12 cellular contexts compared by ENCODE assay signal in the genomic region with DNA sequence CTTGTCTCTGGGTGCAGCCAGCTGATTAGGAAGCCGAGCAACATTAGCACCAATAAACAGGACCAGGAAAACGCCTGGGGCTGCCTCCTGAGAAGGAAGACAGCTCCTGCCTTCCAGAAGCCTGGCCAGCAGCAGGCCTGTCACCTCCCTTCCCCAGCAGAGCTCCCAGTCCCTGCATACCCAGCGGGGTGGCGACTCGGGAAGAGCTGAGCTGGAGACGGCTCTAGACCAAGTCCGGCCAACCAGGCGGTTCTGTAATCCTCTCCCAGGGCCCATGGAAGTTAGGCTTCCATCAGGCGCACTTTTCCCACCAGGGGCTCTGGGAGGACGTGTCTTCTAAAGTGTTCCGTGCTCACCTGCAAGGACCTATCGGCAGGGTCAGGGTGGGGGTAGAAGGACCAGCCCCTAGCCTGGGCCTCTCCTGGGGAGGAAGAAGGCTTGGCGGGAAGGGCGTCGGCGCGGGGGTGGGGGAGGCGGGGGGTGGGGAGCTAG. TPM values are rescaled to one million over a fixed set of nuclear protein-coding genes. Genes with fewer than 3 reads are reported as not detected.
DNase-seq lines count a peak whose midpoint lies in the region; ATAC-seq, FAIRE-seq and TF ChIP-seq lines count a peak whose summit lies in the region.
"Had no signal": no experiment of that assay in that cellular context is flagged by ENCODE, and none has a peak within 500 bp of the region (broad histone marks: within the 10 kb centered on the region; RNA-seq: fewer than 3 reads in every experiment).

No MANE protein-coding gene starts in this region.

- H3K4me1 ChIP-seq in HepG2 (ENCODE audit: insufficient read depth, low read length) (peaks cover 4% of the 10 kb centered on the region), right lobe of liver (peaks cover 0 to 4% (median 0%) of the 10 kb centered on the region in 4 donors), tibial nerve (peaks cover 0 to 13% (median 4%) of the 10 kb centered on the region in 4 donors)

- TF ChIP-seq EP300 in HepG2 (IDR thresholded peaks at IDR 0.05; ENCODE audit: low read depth in 2 of 2, low read length in 2 of 2) (no peak), HepG2 (CRISPR knock-in tag; IDR thresholded peaks at IDR 0.05; ENCODE audit: borderline replicate concordance) (no peak), tibial nerve (IDR thresholded peaks at IDR 0.05) (no peak)

- no peak overlapping the region for H2AFZ ChIP-seq in HepG2 (ENCODE audit: low read length)

- DNase-seq in HepG2 (ENCODE audit: low spot score) (no peak), right lobe of liver (no peak), epithelial cell of esophagus (ENCODE audit: low read depth) (peak; percentile 15), naive B cell (no peak), NCI-H2196 (lab: John Stamatoyannopoulos, UW; ENCODE audit: unreplicated experiment) (no peak), tibial nerve (ENCODE audit: low spot score in 2 of 2) (no peak), NOMO-1 treated with DMSO at 0.1 percent for 48 hours (lab: John Stamatoyannopoulos, UW; ENCODE audit: unreplicated experiment) (no peak)
- DNase-seq: NCI-H2171 treated with DMSO at 0.1 percent for 48 hours, SHP77 treated with DMSO at 0.1 percent for 48 hours had no signal

- CTCF ChIA-PET in HepG2 (lab: Yijun Ruan, JAX; ENCODE audit: low intra/inter-chr PET ratio, low total read pairs): no interaction called here

- peaks cover 3 to 7% (median 6%) of the 10 kb centered on the region in 3 donors for H3K4me1 Mint-ChIP-seq in naive B cell

- H3K9ac ChIP-seq in HepG2 (ENCODE audit: insufficient read depth, low read depth, low read length): no peak overlapping the region
- H3K9ac ChIP-seq: BLaER1 had no signal

- intact Hi-C loops in HepG2 (cut with micrococcal nuclease; ENCODE audit: unreplicated experiment): no loop called here
- intact Hi-C loops in right lobe of liver (cut with DNase I): no loop called here

- H3K27ac ChIP-seq in HepG2 (ENCODE audit: extremely low read length, insufficient read depth, low read length) (no peak overlapping the region), right lobe of liver (no peak overlapping the region), tibial nerve (peak overlapping the region in 2 of 4 donors; percentile 11 to 41)
- H3K27ac ChIP-seq: BLaER1 had no signal

- H3K4me3 Mint-ChIP-seq in naive B cell: peak overlapping the region in 6 of 8 donors; percentile 20 to 72 (median 57)

- no peaks in the 10 kb centered on the region for H4K20me1 ChIP-seq in HepG2 (ENCODE audit: insufficient read depth, low read length)

- H3K9me3 ChIP-seq in HepG2 (ENCODE audit: low read length): no peaks in the 10 kb centered on the region
- no peaks in the 10 kb centered on the region for H3K9me3 ChIP-seq in right lobe of liver
- H3K9me3 ChIP-seq in tibial nerve: no peaks in the 10 kb centered on the region
- H3K9me3 ChIP-seq: BLaER1 had no signal

- no TSS peak for BruUV-seq in HepG2 (replicated peaks; lab: Mats Ljungman, UMichigan)

- in situ Hi-C loops in HepG2 (cut with HindIII; ENCODE audit: extremely low pct_ligation_motif_present, low pct_unique_long_range_greater_than_20kb): no loop called here

- no peaks in the 10 kb centered on the region for H3K79me2 ChIP-seq in HepG2 (ENCODE audit: insufficient read depth, low read length)

- ATAC-seq in HepG2 (peak; percentile 20; the same call in 1 of the 3 replicates), right lobe of liver (no peak), naive B cell (ENCODE audit: low read depth in 2 of 2) (no peak), HG02981 (IDR thresholded peaks at IDR 0.05; ENCODE audit: unreplicated experiment) (no peak)

- H3K36me3 ChIP-seq in HepG2 (replicated peaks in 1 of 2; ENCODE audit: control insufficient read depth in 1 of 2, insufficient read depth in 2 of 2, low read length in 2 of 2): no peaks in the 10 kb centered on the region
- H3K36me3 ChIP-seq in right lobe of liver: no peaks in the 10 kb centered on the region
- no peaks in the 10 kb centered on the region for H3K36me3 ChIP-seq in tibial nerve
- H3K36me3 ChIP-seq: BLaER1 had no signal

- no peak overlapping the region for H3K4me3 ChIP-seq in HepG2 (replicated peaks in 1 of 3; ENCODE audit: insufficient read depth in 1 of 3, low read depth in 2 of 3, low read length in 3 of 3)
- no peak overlapping the region for H3K4me3 ChIP-seq in right lobe of liver
- H3K4me3 ChIP-seq in epithelial cell of esophagus (ENCODE audit: low read length): no peak overlapping the region
- H3K4me3 ChIP-seq in tibial nerve: peak overlapping the region in 2 of 4 donors; percentile 27 to 49

- TF ChIP-seq CTCF in HepG2 (CRISPR knock-in tag; IDR thresholded peaks at IDR 0.05) (no peak), right lobe of liver (IDR thresholded peaks at IDR 0.05) (no peak), epithelial cell of esophagus (IDR thresholded peaks at IDR 0.05; ENCODE audit: insufficient read depth, low read depth, low read length, missing control alignments) (no peak), tibial nerve (IDR thresholded peaks at IDR 0.05) (no peak)

- H3K36me3 Mint-ChIP-seq in naive B cell: peaks cover 0 to 10% of the 10 kb centered on the region in 2 donors

- peaks cover 7 to 21% of the 10 kb centered on the region in 2 experiments; a peak in 4 of 5 replicates for H3K27me3 ChIP-seq in HepG2 (ENCODE audit: control insufficient read depth in 1 of 2, insufficient read depth in 2 of 2, low read length in 2 of 2)
- no peaks in the 10 kb centered on the region for H3K27me3 ChIP-seq in right lobe of liver
- H3K27me3 ChIP-seq in tibial nerve: peaks cover 0 to 56% of the 10 kb centered on the region in 2 donors

- TF ChIP-seq POLR2A in HepG2 (IDR thresholded peaks at IDR 0.05; ENCODE audit: insufficient read depth in 1 of 2, low read depth in 2 of 2, low read length in 2 of 2) (no peak), right lobe of liver (IDR thresholded peaks at IDR 0.05) (no peak), tibial nerve (IDR thresholded peaks at IDR 0.05) (no peak)

- no peak overlapping the region for H3K27ac Mint-ChIP-seq in naive B cell

- POLR2A ChIA-PET in HepG2 (lab: Yijun Ruan, JAX): no interaction called here

- H3K9me3 Mint-ChIP-seq in naive B cell: peaks cover 0 to 2% (median 0%) of the 10 kb centered on the region in 7 donors

- no peak overlapping the region; the same call in 1 of the 2 replicates for H3K4me2 ChIP-seq in HepG2 (ENCODE audit: low read depth, low read length)

- 60% methylated on average over 10 of the region's 18 CpGs for WGBS in HepG2 (ENCODE audit: low lambda C conversion rate)
- 29% methylated on average over 3 of the region's 18 CpGs for WGBS in right lobe of liver (ENCODE audit: insufficient coverage, low coverage, low lambda C conversion rate, missing lambda C conversion rate)
- 12 to 23% methylated on average over 5 to 12 of the region's 18 CpGs for WGBS in tibial nerve, 2 donors

- no peak for FAIRE-seq in HepG2 (lab: Jason Lieb, UNC)
- FAIRE-seq: astrocyte had no signal

- TF ChIP-seq RAD21 in HepG2 (CRISPR knock-in tag; IDR thresholded peaks at IDR 0.05): no peak

- H3K27me3 Mint-ChIP-seq in naive B cell: peaks cover 8 to 46% (median 19%) of the 10 kb centered on the region in 3 donors

RNA-seq across cellular contexts. Expression of a gene that starts 12.0 kb away (rescaled TPM):
- total RNA-seq in HepG2 (2016; rRNA removed; fragmentation: Illumina TruSeq; extraction: Trizol): 49.8 and 60.5 TPM in 2 replicates
- total RNA-seq in HepG2 (2016; cell fraction: cytosol; rRNA removed; fragmentation: Illumina TruSeq; extraction: Trizol; ENCODE audit: low read depth): 11.3 and 11.7 TPM in 2 replicates
- 45.0 and 62.9 TPM in 2 replicates for total RNA-seq in HepG2 (2016; cell fraction: insoluble cytoplasmic fraction; rRNA removed; fragmentation: Illumina TruSeq; extraction: Trizol)
- total RNA-seq in HepG2 (2016; cell fraction: membrane; rRNA removed; fragmentation: Illumina TruSeq; extraction: Trizol): 16.8 and 17.9 TPM in 2 replicates
- total RNA-seq in HepG2 (2016; cell fraction: nucleus; rRNA removed; fragmentation: Illumina TruSeq; extraction: Trizol): 62.8 and 64.0 TPM in 2 replicates
- 30.9 and 45.5 TPM in 2 replicates for polyA plus RNA-seq in HepG2 (2011; rRNA removed)
- polyA plus RNA-seq in HepG2 (2011; cell fraction: cytosol; rRNA removed): 12.6 and 25.6 TPM in 2 replicates
- polyA plus RNA-seq in HepG2 (2011; cell fraction: nucleus; rRNA removed): 461 and 635 TPM in 2 replicates
- polyA plus RNA-seq in HepG2 (2012): 51.7 and 79.2 TPM in 2 replicates
- polyA plus RNA-seq in HepG2 (2016; cell fraction: cytosol; fragmentation: Illumina TruSeq; extraction: Trizol; ENCODE audit: low read depth): 3.2 and 3.5 TPM in 2 replicates
- 34.8 and 48.7 TPM in 2 replicates for polyA plus RNA-seq in HepG2 (2016; cell fraction: insoluble cytoplasmic fraction; fragmentation: Illumina TruSeq; extraction: Trizol; ENCODE audit: low read depth)
- 7.2 and 8.4 TPM in 2 replicates for polyA plus RNA-seq in HepG2 (2016; cell fraction: membrane; fragmentation: Illumina TruSeq; extraction: Trizol; ENCODE audit: low read depth)
- polyA plus RNA-seq in HepG2 (2016; cell fraction: nucleus; fragmentation: Illumina TruSeq; extraction: Trizol; ENCODE audit: insufficient read depth, low read depth): 175 and 188 TPM in 2 replicates
- 37.7 and 94.5 TPM in 2 replicates for polyA minus RNA-seq in HepG2 (2011; rRNA and poly(A)+ RNA removed; ENCODE audit: low replicate concordance)
- 30.1 and 31.9 TPM in 2 replicates for polyA minus RNA-seq in HepG2 (2011; cell fraction: cytosol; rRNA and poly(A)+ RNA removed)
- polyA minus RNA-seq in HepG2 (2011; cell fraction: nucleus; rRNA and poly(A)+ RNA removed): 48.6 and 55.4 TPM in 2 replicates
- 100 to 1,000 TPM in 5 of 6 experiments, 10 to 100 TPM in 1; 88.9 to 224 (median 166) TPM for total RNA-seq in right lobe of liver
- 10 to 100 TPM in 1 of 6 donors, 1 to 10 TPM in 5; 3.4 to 14.2 (median 5.3) TPM for polyA plus RNA-seq in naive B cell (ENCODE audit: low read depth in 6 of 6)
- total RNA-seq in tibial nerve: 100 to 1,000 TPM in 1 of 4 donors, 10 to 100 TPM in 3; 45.4 to 118 (median 56.1) TPM

RNA-seq across cellular contexts. Expression of a gene that starts 25.9 kb away (rescaled TPM):
- not detected in 2 replicates for total RNA-seq in HepG2 (2016; rRNA removed; fragmentation: Illumina TruSeq; extraction: Trizol)
- total RNA-seq in HepG2 (2016; cell fraction: cytosol; rRNA removed; fragmentation: Illumina TruSeq; extraction: Trizol; ENCODE audit: low read depth): not detected in 2 replicates
- total RNA-seq in HepG2 (2016; cell fraction: insoluble cytoplasmic fraction; rRNA removed; fragmentation: Illumina TruSeq; extraction: Trizol): not detected in 2 replicates
- not detected in 2 replicates for total RNA-seq in HepG2 (2016; cell fraction: membrane; rRNA removed; fragmentation: Illumina TruSeq; extraction: Trizol)
- not detected in 2 replicates for total RNA-seq in HepG2 (2016; cell fraction: nucleus; rRNA removed; fragmentation: Illumina TruSeq; extraction: Trizol)
- polyA plus RNA-seq in HepG2 (2011; rRNA removed): not detected in 2 replicates
- polyA plus RNA-seq in HepG2 (2011; cell fraction: cytosol; rRNA removed): not detected in 2 replicates
- polyA plus RNA-seq in HepG2 (2011; cell fraction: nucleus; rRNA removed): not detected in 2 replicates
- 0.04 TPM in 1 of 2 replicates, not detected in the other for polyA plus RNA-seq in HepG2 (2012)
- not detected in 2 replicates for polyA plus RNA-seq in HepG2 (2016; cell fraction: cytosol; fragmentation: Illumina TruSeq; extraction: Trizol; ENCODE audit: low read depth)
- polyA plus RNA-seq in HepG2 (2016; cell fraction: insoluble cytoplasmic fraction; fragmentation: Illumina TruSeq; extraction: Trizol; ENCODE audit: low read depth): not detected in 2 replicates
- not detected in 2 replicates for polyA plus RNA-seq in HepG2 (2016; cell fraction: membrane; fragmentation: Illumina TruSeq; extraction: Trizol; ENCODE audit: low read depth)
- polyA plus RNA-seq in HepG2 (2016; cell fraction: nucleus; fragmentation: Illumina TruSeq; extraction: Trizol; ENCODE audit: insufficient read depth, low read depth): not detected in 2 replicates
- 2.1 TPM in 1 of 2 replicates, not detected in the other for polyA minus RNA-seq in HepG2 (2011; rRNA and poly(A)+ RNA removed; ENCODE audit: low replicate concordance)
- not detected in 2 replicates for polyA minus RNA-seq in HepG2 (2011; cell fraction: cytosol; rRNA and poly(A)+ RNA removed)
- polyA minus RNA-seq in HepG2 (2011; cell fraction: nucleus; rRNA and poly(A)+ RNA removed): not detected in 2 replicates
- total RNA-seq in right lobe of liver: not detected
- polyA plus RNA-seq in naive B cell (ENCODE audit: low read depth in 6 of 6): not detected
- total RNA-seq in tibial nerve: under 1 TPM in 1 of 4 donors, not detected in 3; 0.30 TPM
